ENCODE assay signal across 18 cellular contexts in the genomic region with DNA sequence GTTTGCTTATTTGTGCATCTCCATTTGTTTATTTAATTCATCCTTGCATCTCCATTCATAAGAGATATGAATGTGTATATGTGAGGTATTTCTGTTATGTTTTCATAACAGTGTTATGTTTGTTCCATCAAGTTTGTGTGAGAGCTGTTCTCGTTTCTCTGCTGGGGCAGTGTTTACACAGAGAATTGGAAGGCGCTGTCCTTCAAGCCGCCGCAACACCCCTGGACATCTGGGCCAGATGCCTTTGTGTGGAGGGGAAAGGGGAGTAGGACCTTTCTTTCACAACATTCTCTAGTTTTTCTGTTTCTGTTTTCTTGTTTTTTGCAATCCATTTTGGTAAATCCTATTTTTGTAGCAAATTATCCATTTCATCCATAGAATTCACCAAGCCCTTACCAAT. TPM values are rescaled to one million over a fixed set of nuclear protein-coding genes. Genes with fewer than 3 reads are reported as not detected.
DNase-seq lines count a peak whose midpoint lies in the region; ATAC-seq and TF ChIP-seq lines count a peak whose summit lies in the region.
"Had no signal": no experiment of that assay in that cellular context is flagged by ENCODE, and none has a peak within 500 bp of the region (broad histone marks: within the 10 kb centered on the region; RNA-seq: fewer than 3 reads in every experiment).

No MANE protein-coding gene starts in this region.

- peaks cover 13% of the 10 kb centered on the region for H3K4me1 Mint-ChIP-seq in activated T-cell treated with anti-CD3 and anti-CD28 coated beads, Interleukin-2, amount 50 U/mL, for 72 hours (ENCODE audit: low read depth)
- peaks cover 8% of the 10 kb centered on the region for H3K4me1 Mint-ChIP-seq in activated T-helper 2 cell treated with anti-CD3 and anti-CD28 coated beads, Interferon-gamma antibody, Interleukin-2, Interleukin-4, amounts not matched to agents 10 μg/mL and 5 μg/mL and 100 μg/mL, durations not matched to agents 14 hours and 24 hours and 36 hours (ENCODE audit: low read depth)

- H3K9me3 ChIP-seq in heart right ventricle, result no peaks in the 10 kb centered on the region
- no peaks in the 10 kb centered on the region for H3K9me3 ChIP-seq in spleen

- 55% methylated on average over 4 of the region's 4 CpGs for WGBS in heart right ventricle, 2 donors
- WGBS in spleen, 5 donors, result 80 to 91% (median 84%) methylated on average over 4 of the region's 4 CpGs

- H3K4me1 ChIP-seq in heart right ventricle (peaks cover 0 to 54% (median 36%) of the 10 kb centered on the region in 9 donors), spleen (peaks cover 0 to 22% (median 1%) of the 10 kb centered on the region in 6 donors)
- H3K4me1 ChIP-seq: neural progenitor cell had no signal

- H3K4me3 ChIP-seq in heart right ventricle, result no peak overlapping the region
- no peak overlapping the region for H3K4me3 ChIP-seq in spleen
- H3K4me3 ChIP-seq: neural progenitor cell had no signal

- no peaks in the 10 kb centered on the region for H3K27me3 ChIP-seq in heart right ventricle
- no peaks in the 10 kb centered on the region for H3K27me3 ChIP-seq in spleen (replicated peaks in 1 of 7)
- H3K27me3 ChIP-seq: neural progenitor cell had no signal

- H3K27ac ChIP-seq in heart right ventricle (peak overlapping the region; percentile 11 to 83 (median 74)), spleen (peak overlapping the region in 7 of 8 donors; percentile 35 to 76 (median 57))
- H3K27ac ChIP-seq: neural progenitor cell had no signal

- peak overlapping the region; percentile 56 for H3K27ac Mint-ChIP-seq in activated T-cell treated with anti-CD3 and anti-CD28 coated beads, Interleukin-2, amount 50 U/mL, for 72 hours
- H3K27ac Mint-ChIP-seq in activated T-helper 2 cell treated with anti-CD3 and anti-CD28 coated beads, Interferon-gamma antibody, Interleukin-2, Interleukin-4, amounts not matched to agents 10 μg/mL and 5 μg/mL and 100 μg/mL, durations not matched to agents 14 hours and 24 hours and 36 hours, result peak overlapping the region; percentile 33
- H3K27ac Mint-ChIP-seq: neural progenitor cell had no signal

- intact Hi-C loops in activated T-helper 2 cell treated with anti-CD3 and anti-CD28 coated beads, Interferon-gamma antibody, Interleukin-2, Interleukin-4, amounts not matched to agents 10 μg/mL and 5 μg/mL and 100 μg/mL, durations not matched to agents 14 hours and 24 hours and 36 hours (cut with micrococcal nuclease), result no loop called here
- intact Hi-C loops in heart right ventricle (cut with DNase I) (no loop called here), spleen (cut with DNase I; ENCODE audit: low total_unique reads) (no loop called here)

- H3K4me3 Mint-ChIP-seq in activated T-cell treated with anti-CD3 and anti-CD28 coated beads, Interleukin-2, amount 50 U/mL, for 72 hours, result no peak overlapping the region
- no peak overlapping the region for H3K4me3 Mint-ChIP-seq in activated T-helper 2 cell treated with anti-CD3 and anti-CD28 coated beads, Interferon-gamma antibody, Interleukin-2, Interleukin-4, amounts not matched to agents 10 μg/mL and 5 μg/mL and 100 μg/mL, durations not matched to agents 14 hours and 24 hours and 36 hours (ENCODE audit: low read depth)
- H3K4me3 Mint-ChIP-seq: CD4-positive, alpha-beta memory T cell; central memory CD8-positive, alpha-beta T cell; neural progenitor cell had no signal

- no peaks in the 10 kb centered on the region for H3K27me3 Mint-ChIP-seq in activated T-cell treated with anti-CD3 and anti-CD28 coated beads, Interleukin-2, amount 50 U/mL, for 72 hours (ENCODE audit: low read depth)
- H3K27me3 Mint-ChIP-seq in activated T-helper 2 cell treated with anti-CD3 and anti-CD28 coated beads, Interferon-gamma antibody, Interleukin-2, Interleukin-4, amounts not matched to agents 10 μg/mL and 5 μg/mL and 100 μg/mL, durations not matched to agents 14 hours and 24 hours and 36 hours (ENCODE audit: low read depth), result no peaks in the 10 kb centered on the region
- H3K27me3 Mint-ChIP-seq: CD4-positive, alpha-beta memory T cell; central memory CD8-positive, alpha-beta T cell had no signal

- H3K36me3 ChIP-seq in heart right ventricle, result peaks cover 0 to 60% (median 29%) of the 10 kb centered on the region in 9 donors
- peaks cover 0 to 92% (median 37%) of the 10 kb centered on the region in 6 donors for H3K36me3 ChIP-seq in spleen
- H3K36me3 ChIP-seq: neural progenitor cell had no signal

- TF ChIP-seq CTCF in heart right ventricle (IDR thresholded peaks at IDR 0.05) (no peak), spleen (IDR thresholded peaks at IDR 0.05 in 8 of 11, conservative IDR thresholded peaks at IDR 0.05 in 3 of 11) (no peak)

- H3K36me3 Mint-ChIP-seq in activated T-cell treated with anti-CD3 and anti-CD28 coated beads, Interleukin-2, amount 50 U/mL, for 72 hours (ENCODE audit: insufficient read depth in 2 of 2), result peaks cover 0 to 7% of the 10 kb centered on the region in 2 donors
- H3K36me3 Mint-ChIP-seq in activated T-helper 2 cell treated with anti-CD3 and anti-CD28 coated beads, Interferon-gamma antibody, Interleukin-2, Interleukin-4, amounts not matched to agents 10 μg/mL and 5 μg/mL and 100 μg/mL, durations not matched to agents 14 hours and 24 hours and 36 hours (ENCODE audit: low read depth), result peaks cover 25% of the 10 kb centered on the region

- DNase-seq in activated T-cell treated with anti-CD3 and anti-CD28 coated beads, Interleukin-2, amount 50 U/mL, for 72 hours, result no peak
- no peak for DNase-seq in activated T-cell treated with anti-CD3 and anti-CD28 coated beads, Interleukin-2, amount 50 U/mL, for 48 hours
- no peak for DNase-seq in activated T-helper 2 cell treated with anti-CD3 and anti-CD28 coated beads, Interferon-gamma antibody, Interleukin-2, Interleukin-4, amounts not matched to agents 10 μg/mL and 5 μg/mL and 100 μg/mL, durations not matched to agents 14 hours and 24 hours and 36 hours (ENCODE audit: low spot score)
- DNase-seq in heart right ventricle (no peak), spleen (no peak), NCI-H524 treated with DMSO at 0.1 percent for 48 hours (lab: John Stamatoyannopoulos, UW) (no peak), NCI-H748 (lab: John Stamatoyannopoulos, UW; ENCODE audit: unreplicated experiment) (no peak), NCI-H69 (lab: John Stamatoyannopoulos, UW) (no peak)
- DNase-seq: CD4-positive, alpha-beta memory T cell; effector memory CD4-positive, alpha-beta T cell; islet precursor cell; mesendoderm; NCI-H1694 treated with DMSO at 0.1 percent for 48 hours; NCI-H446 treated with DMSO at 0.1 percent for 48 hours; retina; stimulated activated naive CD8-positive, alpha-beta T cell treated with anti-CD3 and anti-CD28 coated beads, Interleukin-15, Interleukin-2, amounts not matched to agents 100 U/mL and 50 U/mL, for 24 hours had no signal

- ATAC-seq in activated T-cell treated with anti-CD3 and anti-CD28 coated beads, Interleukin-2, amount 50 U/mL, for 72 hours (replicated peaks in 1 of 2), result no peak
- peak in 4 of 8 donors; percentile 36 to 79 (median 46) for ATAC-seq in heart right ventricle
- ATAC-seq: stimulated activated naive CD8-positive, alpha-beta T cell treated with anti-CD3 and anti-CD28 coated beads, Interleukin-15, Interleukin-2, amounts not matched to agents 100 U/mL and 50 U/mL, for 24 hours had no signal

- H3K9me3 Mint-ChIP-seq in activated T-cell treated with anti-CD3 and anti-CD28 coated beads, Interleukin-2, amount 50 U/mL, for 72 hours, result no peaks in the 10 kb centered on the region
- no peaks in the 10 kb centered on the region for H3K9me3 Mint-ChIP-seq in activated T-helper 2 cell treated with anti-CD3 and anti-CD28 coated beads, Interferon-gamma antibody, Interleukin-2, Interleukin-4, amounts not matched to agents 10 μg/mL and 5 μg/mL and 100 μg/mL, durations not matched to agents 14 hours and 24 hours and 36 hours
- H3K9me3 Mint-ChIP-seq: CD4-positive, alpha-beta memory T cell; central memory CD8-positive, alpha-beta T cell; neural progenitor cell had no signal

- TF ChIP-seq POLR2A in spleen (IDR thresholded peaks at IDR 0.05), result no peak

RNA-seq across cellular contexts. Expression of a gene that starts 7.0 kb away (rescaled TPM):
- total RNA-seq in activated T-cell treated with anti-CD3 and anti-CD28 coated beads, Interleukin-2, amount 50 U/mL, for 72 hours, result 10 to 100 TPM; 22.8 to 26.8 TPM
- 34.4 and 36.9 TPM in 2 replicates for total RNA-seq in activated T-helper 2 cell treated with anti-CD3 and anti-CD28 coated beads, Interferon-gamma antibody, Interleukin-2, Interleukin-4, amounts not matched to agents 10 μg/mL and 5 μg/mL and 100 μg/mL, durations not matched to agents 14 hours and 24 hours and 36 hours
- 10 to 100 TPM; 38.1 to 87.8 (median 69.5) TPM for total RNA-seq in heart right ventricle
- 10 to 100 TPM; 18.5 to 83.6 TPM for polyA plus RNA-seq in heart right ventricle
- 10 to 100 TPM in 6 of 7 donors, 1 to 10 TPM in 1; 8.9 to 29.7 (median 13.9) TPM for total RNA-seq in spleen
- 10 to 100 TPM; 14.1 to 16.9 (median 14.5) TPM for polyA plus RNA-seq in spleen

RNA-seq across cellular contexts. Expression of a gene that starts 8.6 kb away (rescaled TPM):
- 100 to 1,000 TPM; 118 to 119 TPM for total RNA-seq in activated T-cell treated with anti-CD3 and anti-CD28 coated beads, Interleukin-2, amount 50 U/mL, for 72 hours
- 121 and 133 TPM in 2 replicates for total RNA-seq in activated T-helper 2 cell treated with anti-CD3 and anti-CD28 coated beads, Interferon-gamma antibody, Interleukin-2, Interleukin-4, amounts not matched to agents 10 μg/mL and 5 μg/mL and 100 μg/mL, durations not matched to agents 14 hours and 24 hours and 36 hours
- total RNA-seq in heart right ventricle (100 to 1,000 TPM in 6 of 10 donors, 10 to 100 TPM in 4; 79.2 to 123 (median 100) TPM), spleen (100 to 1,000 TPM; 103 to 570 (median 146) TPM)
- polyA plus RNA-seq in heart right ventricle (100 to 1,000 TPM in 1 of 2 donors, 10 to 100 TPM in 1; 85.2 to 102 TPM), spleen (100 to 1,000 TPM; 118 to 157 (median 152) TPM)

RNA-seq across cellular contexts. Expression of a gene that starts 12.9 kb away (rescaled TPM):
- 10 to 100 TPM in 1 of 2 donors, 1 to 10 TPM in 1; 9.9 to 10.4 TPM for total RNA-seq in activated T-cell treated with anti-CD3 and anti-CD28 coated beads, Interleukin-2, amount 50 U/mL, for 72 hours
- total RNA-seq in activated T-helper 2 cell treated with anti-CD3 and anti-CD28 coated beads, Interferon-gamma antibody, Interleukin-2, Interleukin-4, amounts not matched to agents 10 μg/mL and 5 μg/mL and 100 μg/mL, durations not matched to agents 14 hours and 24 hours and 36 hours, result 11.3 and 12.8 TPM in 2 replicates
- total RNA-seq in heart right ventricle (1 to 10 TPM; 4.3 to 8.3 (median 6.5) TPM), spleen (10 to 100 TPM in 4 of 7 donors, 1 to 10 TPM in 3; 7.9 to 16.4 (median 10.2) TPM)
- polyA plus RNA-seq in heart right ventricle (10 to 100 TPM; 16.5 to 17.5 TPM), spleen (10 to 100 TPM; 19.1 to 21.1 (median 19.2) TPM)

RNA-seq across cellular contexts. Expression of a gene that starts 17.3 kb away (rescaled TPM):
- total RNA-seq in activated T-cell treated with anti-CD3 and anti-CD28 coated beads, Interleukin-2, amount 50 U/mL, for 72 hours, result 1,000 to 10,000 TPM; 1,144 to 1,164 TPM
- 1,016 and 1,034 TPM in 2 replicates for total RNA-seq in activated T-helper 2 cell treated with anti-CD3 and anti-CD28 coated beads, Interferon-gamma antibody, Interleukin-2, Interleukin-4, amounts not matched to agents 10 μg/mL and 5 μg/mL and 100 μg/mL, durations not matched to agents 14 hours and 24 hours and 36 hours
- total RNA-seq in heart right ventricle (100 to 1,000 TPM; 536 to 674 (median 617) TPM), spleen (1,000 to 10,000 TPM in 1 of 7 donors, 100 to 1,000 TPM in 6; 528 to 1,008 (median 809) TPM)
- polyA plus RNA-seq in heart right ventricle (1,000 to 10,000 TPM; 1,297 to 1,540 TPM), spleen (1,000 to 10,000 TPM; 1,501 to 2,170 (median 2,090) TPM)

RNA-seq across cellular contexts. Expression of a gene that starts 17.5 kb away (rescaled TPM):
- total RNA-seq in activated T-cell treated with anti-CD3 and anti-CD28 coated beads, Interleukin-2, amount 50 U/mL, for 72 hours, result 10 to 100 TPM; 73.6 to 89.8 TPM
- 66.6 and 67.1 TPM in 2 replicates for total RNA-seq in activated T-helper 2 cell treated with anti-CD3 and anti-CD28 coated beads, Interferon-gamma antibody, Interleukin-2, Interleukin-4, amounts not matched to agents 10 μg/mL and 5 μg/mL and 100 μg/mL, durations not matched to agents 14 hours and 24 hours and 36 hours
- total RNA-seq in heart right ventricle, result 10 to 100 TPM; 33.8 to 44.8 (median 39.9) TPM
- polyA plus RNA-seq in heart right ventricle, result 10 to 100 TPM in 1 of 2 donors, 1 to 10 TPM in 1; 6.4 to 39.0 TPM
- 10 to 100 TPM; 31.9 to 51.2 (median 40.8) TPM for total RNA-seq in spleen
- polyA plus RNA-seq in spleen, result 10 to 100 TPM; 20.0 to 42.4 (median 30.8) TPM
